In genomic region chr11:86577663-86578636, GRCh38 we compare ENCODE assay signal across 1 cellular context.
TF ChIP-seq lines count a peak whose summit lies in the region.

No MANE protein-coding gene starts in this region.

TF ChIP-seq in WTC11, 78 proteins besides CTCF, POLR2A, EP300 and RAD21 (continued from another document):
- TF ChIP-seq PRDM15 (CRISPR knock-in tag; IDR thresholded peaks at IDR 0.05) (no peak), EMX1 (CRISPR knock-in tag; IDR thresholded peaks at IDR 0.05) (no peak), CBFB (CRISPR knock-in tag; IDR thresholded peaks at IDR 0.05; ENCODE audit: low read depth) (no peak), RELA (CRISPR knock-in tag; IDR thresholded peaks at IDR 0.05; ENCODE audit: borderline replicate concordance) (no peak), NR1H2 (CRISPR knock-in tag; IDR thresholded peaks at IDR 0.05) (no peak), ZNF263 (CRISPR knock-in tag; IDR thresholded peaks at IDR 0.05; ENCODE audit: low read depth) (no peak), ATF1 (CRISPR knock-in tag; IDR thresholded peaks at IDR 0.05) (no peak), ZBTB21 (CRISPR knock-in tag; IDR thresholded peaks at IDR 0.05; ENCODE audit: borderline replicate concordance) (no peak), ATF6 (CRISPR knock-in tag; IDR thresholded peaks at IDR 0.05) (no peak), ZNF396 (CRISPR knock-in tag; IDR thresholded peaks at IDR 0.05; ENCODE audit: borderline replicate concordance) (no peak), ZSCAN18 (CRISPR knock-in tag; IDR thresholded peaks at IDR 0.05) (no peak), ZNF416 (CRISPR knock-in tag; IDR thresholded peaks at IDR 0.05) (no peak)
